8 cellular contexts compared by ENCODE assay signal in genomic region chr19:56595548-56595899, GRCh38. TPM values are rescaled to one million over a fixed set of nuclear protein-coding genes. Genes with fewer than 3 reads are reported as not detected.
A peak's percentile ranks its signal among the peaks of the same experiment; 100 is the strongest.
DNase-seq lines count a peak whose midpoint lies in the region; ATAC-seq and TF ChIP-seq lines count a peak whose summit lies in the region.

No MANE protein-coding gene starts in this region.

- no peaks in the 10 kb centered on the region for H3K36me3 ChIP-seq in brain microvascular endothelial cell (replicated peaks)
- no peaks in the 10 kb centered on the region for H3K36me3 ChIP-seq in mesendoderm (ENCODE audit: control insufficient read depth, insufficient read depth, low read length)

- H3K4me2 ChIP-seq in mesendoderm (ENCODE audit: low read length), result peak overlapping the region; percentile 37

- no peak overlapping the region for H3K27ac ChIP-seq in brain microvascular endothelial cell
- no peak overlapping the region for H3K27ac ChIP-seq in mesendoderm (ENCODE audit: low read depth, low read length)

- H3K18ac ChIP-seq in mesendoderm (ENCODE audit: low read length), result no peak overlapping the region

- H3K79me2 ChIP-seq in mesendoderm (ENCODE audit: control insufficient read depth, insufficient read depth, low read length), result peaks cover 14% of the 10 kb centered on the region

- no peak overlapping the region for H4K5ac ChIP-seq in mesendoderm (ENCODE audit: low read length)

- peak overlapping the region; percentile 93 for H3K56ac ChIP-seq in mesendoderm (ENCODE audit: low read length)

- H3K4ac ChIP-seq in mesendoderm (ENCODE audit: low read depth, low read length), result peak overlapping the region; percentile 40

- H3K4me1 ChIP-seq in mesendoderm (ENCODE audit: control insufficient read depth, low read depth, low read length), result peaks cover 2% of the 10 kb centered on the region

- no peak overlapping the region for H4K8ac ChIP-seq in mesendoderm (ENCODE audit: low read depth, low read length)

- no peak overlapping the region for H2BK15ac ChIP-seq in mesendoderm (replicated peaks; ENCODE audit: low read depth)

- no peak for TF ChIP-seq CTCF in brain microvascular endothelial cell (IDR thresholded peaks at IDR 0.05; ENCODE audit: low read depth, low read length, missing control alignments)

- peak overlapping the region; percentile 73 for H2BK5ac ChIP-seq in mesendoderm (ENCODE audit: low read length)

- peak; percentile 14 for ATAC-seq in HG03342 (IDR thresholded peaks at IDR 0.05; ENCODE audit: unreplicated experiment)

- peak overlapping the region; percentile 98 for H3K23ac ChIP-seq in mesendoderm (ENCODE audit: low read length)

- no CpG with 5 or more reads among the region's 4 CpGs for WGBS in mesendoderm (ENCODE audit: extremely low coverage, insufficient coverage, low lambda C conversion rate)

- H3K79me1 ChIP-seq in mesendoderm (ENCODE audit: low read length), result peaks cover 18% of the 10 kb centered on the region

- in situ Hi-C loops in brain microvascular endothelial cell (cut with HindIII; ENCODE audit: low pct_ligation_motif_present, low sequenced_read_pairs), result no loop called here
- in situ Hi-C loops in KBM-7 (cut with MboI; ENCODE audit: low pct_unique_long_range_greater_than_20kb, low sequenced_read_pairs), result no loop called here

- DNase-seq in GM04503 (ENCODE audit: low read depth) (peak; percentile 10), brain microvascular endothelial cell (peak; percentile 25), mesendoderm (no peak), NCI-H146 treated with DMSO at 0.1 percent for 48 hours (lab: John Stamatoyannopoulos, UW; ENCODE audit: unreplicated experiment) (no peak), KBM-7 (no peak), UCSD-AML1 (lab: John Stamatoyannopoulos, UW; ENCODE audit: unreplicated experiment) (no peak), NCI-H1048 (lab: John Stamatoyannopoulos, UW) (no peak)

- peak overlapping the region; percentile 99 for H3K9ac ChIP-seq in mesendoderm (ENCODE audit: low read length)

- no peak overlapping the region for H2BK120ac ChIP-seq in mesendoderm (ENCODE audit: low read depth, low read length)

- peak overlapping the region; percentile 24 for H2AK5ac ChIP-seq in mesendoderm (ENCODE audit: low read length)

- no peaks in the 10 kb centered on the region for H3K27me3 ChIP-seq in brain microvascular endothelial cell (replicated peaks)
- H3K27me3 ChIP-seq in mesendoderm (ENCODE audit: insufficient read depth, low read length, poor library complexity), result no peaks in the 10 kb centered on the region

- peak overlapping the region; percentile 94 for H3K4me3 ChIP-seq in brain microvascular endothelial cell (ENCODE audit: low read depth, low read length)
- H3K4me3 ChIP-seq in mesendoderm (ENCODE audit: low read length), result peak overlapping the region; percentile 99

RNA-seq across cellular contexts. Expression of gene ZNF71, which starts 0.4 kb away (rescaled TPM):
- polyA plus RNA-seq in mesendoderm (2013, experiment 1 of 2), result 6.2 TPM
- polyA plus RNA-seq in mesendoderm (2013, experiment 2 of 2), result 6.3 TPM

RNA-seq across cellular contexts. Expression of gene ZNF470, which starts 28.3 kb away (rescaled TPM):
- 4.7 TPM for polyA plus RNA-seq in mesendoderm (2013, experiment 1 of 2)
- polyA plus RNA-seq in mesendoderm (2013, experiment 2 of 2), result 4.6 TPM

RNA-seq across cellular contexts. Expression of gene SMIM17, which starts 47.4 kb away (rescaled TPM):
- 0.06 TPM for polyA plus RNA-seq in mesendoderm (2013, experiment 1 of 2)
- polyA plus RNA-seq in mesendoderm (2013, experiment 2 of 2), result not detected

RNA-seq across cellular contexts. Expression of gene ZFP28, which starts 56.8 kb away (rescaled TPM):
- 5.8 TPM for polyA plus RNA-seq in mesendoderm (2013, experiment 1 of 2)
- polyA plus RNA-seq in mesendoderm (2013, experiment 2 of 2), result 5.9 TPM

Comparison
In these comparisons a context has a peak if more than half of its experiments do, and no peak if none do; other contexts are left out.
1. DNase-seq: peak in GM04503 (single experiment) and brain microvascular endothelial cell (single experiment); none in mesendoderm (single experiment), NCI-H146 treated with DMSO at 0.1 percent for 48 hours (single experiment), KBM-7 (single experiment), UCSD-AML1 (single experiment) and NCI-H1048 (single experiment).